ENCODE assay signal across 7 cellular contexts in the genomic region with DNA sequence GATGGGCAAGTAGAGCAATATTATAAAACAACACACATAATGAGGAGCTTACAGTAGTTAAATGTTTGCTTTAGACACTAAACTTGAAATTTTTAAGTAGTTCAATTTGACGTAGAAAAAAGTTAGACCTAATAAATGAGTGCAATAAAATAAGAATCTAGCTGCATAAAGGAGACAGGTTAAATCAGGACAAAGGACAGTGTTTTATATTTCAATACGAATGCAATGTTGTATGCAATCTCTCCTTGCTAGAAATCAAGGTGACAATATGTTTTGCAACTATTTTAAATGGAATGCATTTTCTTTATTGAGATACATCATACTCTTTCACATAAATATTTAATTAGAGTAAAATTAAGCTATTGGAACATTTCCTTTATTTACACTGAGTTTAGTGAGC.
"Had no signal": no experiment of that assay in that cellular context is flagged by ENCODE, and none has a peak within 500 bp of the region (broad histone marks: within the 10 kb centered on the region; RNA-seq: fewer than 3 reads in every experiment).

No MANE protein-coding gene starts in this region.

- H3K4me3 ChIP-seq: K562 had no signal

- H3K27me3 Mint-ChIP-seq: IgD-negative memory B cell had no signal

- H3K4me3 Mint-ChIP-seq: IgD-negative memory B cell had no signal

- H3K27ac ChIP-seq: HL-60 had no signal

- ATAC-seq: HepG2, K562 had no signal

- H3K4me1 Mint-ChIP-seq: IgD-negative memory B cell had no signal

- DNase-seq: IMR-90, KBM-7, KG1 had no signal
